23 cellular contexts compared by ENCODE assay signal in genomic region chr6:95017922-95018321, GRCh38.
DNase-seq lines count a peak whose midpoint lies in the region; ATAC-seq and TF ChIP-seq lines count a peak whose summit lies in the region.
"Had no signal": no experiment of that assay in that cellular context is flagged by ENCODE, and none has a peak within 500 bp of the region (broad histone marks: within the 10 kb centered on the region; RNA-seq: fewer than 3 reads in every experiment).

No MANE protein-coding gene starts in this region.

- no peak overlapping the region for H3K9ac ChIP-seq in endodermal cell (ENCODE audit: extremely low read depth, low read length, poor library complexity, severe bottlenecking)
- H3K9ac ChIP-seq: BLaER1 had no signal

- no peaks in the 10 kb centered on the region for H3K36me3 Mint-ChIP-seq in endodermal cell (ENCODE audit: low read depth)
- H3K36me3 Mint-ChIP-seq in stimulated activated memory B cell treated with anti-CD40 and anti-IgM and Interleukin-4, amounts not matched to agents 10 μg/mL and 1 μg/mL and 100 μg/mL, for 72 hours: no peaks in the 10 kb centered on the region
- H3K36me3 Mint-ChIP-seq: CD4-positive, CD25-positive, alpha-beta regulatory T cell had no signal

- TF ChIP-seq POLR2A in Peyer's patch (IDR thresholded peaks at IDR 0.05): no peak

- TF ChIP-seq CTCF in endodermal cell (conservative IDR thresholded peaks at IDR 0.05) (no peak), Peyer's patch (IDR thresholded peaks at IDR 0.05) (no peak)

- H3K9me3 ChIP-seq in endodermal cell (ENCODE audit: control insufficient read depth, low read length) (no peaks in the 10 kb centered on the region), Peyer's patch (no peaks in the 10 kb centered on the region)
- H3K9me3 ChIP-seq: BLaER1, SJCRH30 had no signal

- H3K27ac ChIP-seq in endodermal cell (ENCODE audit: low read depth, low read length) (no peak overlapping the region), Peyer's patch (no peak overlapping the region)
- H3K27ac ChIP-seq: BLaER1, SJCRH30 had no signal

- H3K36me3 ChIP-seq in endodermal cell (ENCODE audit: control insufficient read depth, insufficient read depth, low read length): no peaks in the 10 kb centered on the region
- no peaks in the 10 kb centered on the region for H3K36me3 ChIP-seq in Peyer's patch
- H3K36me3 ChIP-seq: BLaER1, SJCRH30 had no signal

- no peaks in the 10 kb centered on the region for H3K27me3 Mint-ChIP-seq in endodermal cell (ENCODE audit: insufficient read depth)
- H3K27me3 Mint-ChIP-seq in stimulated activated memory B cell treated with anti-CD40 and anti-IgM and Interleukin-4, amounts not matched to agents 10 μg/mL and 1 μg/mL and 100 μg/mL, for 72 hours: no peaks in the 10 kb centered on the region
- H3K27me3 Mint-ChIP-seq: CD4-positive, CD25-positive, alpha-beta regulatory T cell; T-helper 17 cell had no signal

- no peaks in the 10 kb centered on the region for H3K9me3 Mint-ChIP-seq in endodermal cell
- H3K9me3 Mint-ChIP-seq in stimulated activated memory B cell treated with anti-CD40 and anti-IgM and Interleukin-4, amounts not matched to agents 10 μg/mL and 1 μg/mL and 100 μg/mL, for 72 hours: no peaks in the 10 kb centered on the region

- no peak overlapping the region for H3K4me3 Mint-ChIP-seq in endodermal cell
- H3K4me3 Mint-ChIP-seq in stimulated activated memory B cell treated with anti-CD40 and anti-IgM and Interleukin-4, amounts not matched to agents 10 μg/mL and 1 μg/mL and 100 μg/mL, for 72 hours: no peak overlapping the region
- H3K4me3 Mint-ChIP-seq: CD4-positive, CD25-positive, alpha-beta regulatory T cell; T-helper 17 cell had no signal

- ATAC-seq in stimulated activated memory B cell treated with anti-CD40 and anti-IgM and Interleukin-4, amounts not matched to agents 10 μg/mL and 1 μg/mL and 100 μg/mL, for 72 hours: peak; percentile 24
- no peak for ATAC-seq in GM18907 (IDR thresholded peaks at IDR 0.05; ENCODE audit: unreplicated experiment)
- no peak for ATAC-seq in GM19455 (IDR thresholded peaks at IDR 0.05; ENCODE audit: unreplicated experiment)
- ATAC-seq: K562, PC-3, Right ventricle myocardium inferior, SK-N-SH treated with all-trans-retinoic acid at 6 μM for 48 hours, T-helper 17 cell had no signal

- H3K27me3 ChIP-seq in endodermal cell (ENCODE audit: control insufficient read depth, insufficient read depth, low read length, poor library complexity, severe bottlenecking) (no peaks in the 10 kb centered on the region), Peyer's patch (no peaks in the 10 kb centered on the region)
- H3K27me3 ChIP-seq: BLaER1, SJCRH30 had no signal

- no peak overlapping the region for H3K27ac Mint-ChIP-seq in endodermal cell
- H3K27ac Mint-ChIP-seq in stimulated activated memory B cell treated with anti-CD40 and anti-IgM and Interleukin-4, amounts not matched to agents 10 μg/mL and 1 μg/mL and 100 μg/mL, for 72 hours: no peak overlapping the region
- H3K27ac Mint-ChIP-seq: CD4-positive, CD25-positive, alpha-beta regulatory T cell; T-helper 17 cell had no signal

- H3K4me3 ChIP-seq in endodermal cell (ENCODE audit: low read length) (no peak overlapping the region), Peyer's patch (no peak overlapping the region)
- H3K4me3 ChIP-seq: BLaER1, K562, SJCRH30 had no signal

- H3K4me1 Mint-ChIP-seq in endodermal cell: no peaks in the 10 kb centered on the region
- H3K4me1 Mint-ChIP-seq in stimulated activated memory B cell treated with anti-CD40 and anti-IgM and Interleukin-4, amounts not matched to agents 10 μg/mL and 1 μg/mL and 100 μg/mL, for 72 hours: no peaks in the 10 kb centered on the region
- H3K4me1 Mint-ChIP-seq: CD4-positive, CD25-positive, alpha-beta regulatory T cell; T-helper 17 cell had no signal

- no peaks in the 10 kb centered on the region for H3K4me1 ChIP-seq in endodermal cell (ENCODE audit: control insufficient read depth, insufficient read depth, low read length)
- H3K4me1 ChIP-seq in Peyer's patch: no peaks in the 10 kb centered on the region
- H3K4me1 ChIP-seq: BLaER1, SJCRH30 had no signal

- DNase-seq in NCI-H345 (lab: John Stamatoyannopoulos, UW) (peak; percentile 16), NCI-H345 treated with DMSO at 0.1 percent for 48 hours (lab: John Stamatoyannopoulos, UW; ENCODE audit: unreplicated experiment) (no peak), NAMALWA (ENCODE audit: low spot score) (peak; percentile 3), endodermal cell (peak; percentile 51), Peyer's patch (no peak)
- DNase-seq: CD4-positive, CD25-positive, alpha-beta regulatory T cell; GOT3; HCEC 1CT; Kasumi-1; NCI-H1105 treated with DMSO at 0.1 percent for 48 hours; NCI-H1694; NCI-H2029 treated with DMSO at 0.1 percent for 48 hours; NCI-H526 treated with DMSO at 0.1 percent for 48 hours; PC-3; SJCRH30; T-helper 17 cell had no signal

Comparison
In these comparisons a context has a peak if more than half of its experiments do, and no peak if none do; other contexts are left out.
1. DNase-seq: peak in NCI-H345 (single experiment), NAMALWA (single experiment) and endodermal cell (single experiment); none in NCI-H345 treated with DMSO at 0.1 percent for 48 hours (single experiment) and Peyer's patch (0 of 3).